ENCODE assay signal across 1 cellular context in the genomic region with DNA sequence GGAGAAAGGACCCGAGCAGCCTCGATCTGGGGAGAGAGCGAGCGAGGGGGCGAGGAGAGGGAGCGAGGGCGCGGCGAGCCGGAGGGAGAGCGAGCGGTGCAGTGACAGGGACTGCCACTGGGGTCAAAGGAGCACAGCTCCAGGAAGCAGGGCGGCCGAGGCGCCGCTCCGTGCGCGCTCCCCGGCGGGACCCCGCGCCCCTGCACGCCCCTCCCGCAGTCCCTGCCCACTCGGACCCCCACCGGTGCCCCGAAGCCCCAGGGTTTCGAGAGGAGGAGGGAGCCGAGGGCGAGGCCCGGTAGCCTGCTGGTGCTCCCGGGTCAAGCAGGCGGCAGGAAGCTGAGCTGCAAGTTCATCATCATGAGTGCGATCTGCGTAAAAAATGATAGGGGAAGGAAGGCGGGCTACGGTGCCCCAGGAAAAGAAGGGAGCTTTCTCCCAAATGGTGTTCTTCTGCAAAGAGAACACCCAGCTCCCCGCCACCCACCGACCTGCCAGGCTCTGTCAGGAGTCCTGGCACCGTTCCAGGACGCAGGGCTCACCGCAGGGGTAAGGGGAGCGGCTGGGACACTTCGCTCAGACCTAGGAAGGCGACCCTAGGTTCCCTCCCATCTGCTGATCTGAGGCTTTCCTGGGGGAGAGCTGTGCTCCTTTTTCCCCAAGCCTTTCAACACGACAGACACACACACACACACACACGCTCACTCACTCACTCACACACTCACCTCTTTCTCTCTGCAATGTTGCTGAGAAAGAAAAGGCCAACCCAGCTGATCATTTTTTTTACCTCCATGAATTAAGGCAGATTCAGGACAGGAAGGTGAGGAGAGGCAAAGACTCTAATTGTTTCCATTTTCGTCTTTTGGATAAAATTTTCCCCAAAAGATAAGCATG.
TF ChIP-seq lines count a peak whose summit lies in the region.

A gene with protein sequence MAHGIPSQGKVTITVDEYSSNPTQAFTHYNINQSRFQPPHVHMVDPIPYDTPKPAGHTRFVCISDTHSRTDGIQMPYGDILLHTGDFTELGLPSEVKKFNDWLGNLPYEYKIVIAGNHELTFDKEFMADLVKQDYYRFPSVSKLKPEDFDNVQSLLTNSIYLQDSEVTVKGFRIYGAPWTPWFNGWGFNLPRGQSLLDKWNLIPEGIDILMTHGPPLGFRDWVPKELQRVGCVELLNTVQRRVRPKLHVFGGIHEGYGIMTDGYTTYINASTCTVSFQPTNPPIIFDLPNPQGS (minus strand): TSS at position 103 of the 894 bp plus-strand sequence. CDS start 5,980 bp downstream, outside the sequence.

TF ChIP-seq in IMR-90, 13 proteins besides CTCF, POLR2A, EP300 and RAD21 (continued from another document):
- no peak for TF ChIP-seq FOS (IDR thresholded peaks at IDR 0.05; ENCODE audit: low read depth, low read length)
- no peak for TF ChIP-seq CEBPB (IDR thresholded peaks at IDR 0.05; ENCODE audit: low read depth, low read length)
- TF ChIP-seq MAZ (IDR thresholded peaks at IDR 0.05; ENCODE audit: borderline replicate concordance, low read depth, low read length), result no peak
- TF ChIP-seq MAFK (IDR thresholded peaks at IDR 0.05; ENCODE audit: low read depth, low read length), result no peak
- no peak for TF ChIP-seq NFE2L2 (IDR thresholded peaks at IDR 0.05; ENCODE audit: low read depth, low read length)
- TF ChIP-seq, protein P1, sequence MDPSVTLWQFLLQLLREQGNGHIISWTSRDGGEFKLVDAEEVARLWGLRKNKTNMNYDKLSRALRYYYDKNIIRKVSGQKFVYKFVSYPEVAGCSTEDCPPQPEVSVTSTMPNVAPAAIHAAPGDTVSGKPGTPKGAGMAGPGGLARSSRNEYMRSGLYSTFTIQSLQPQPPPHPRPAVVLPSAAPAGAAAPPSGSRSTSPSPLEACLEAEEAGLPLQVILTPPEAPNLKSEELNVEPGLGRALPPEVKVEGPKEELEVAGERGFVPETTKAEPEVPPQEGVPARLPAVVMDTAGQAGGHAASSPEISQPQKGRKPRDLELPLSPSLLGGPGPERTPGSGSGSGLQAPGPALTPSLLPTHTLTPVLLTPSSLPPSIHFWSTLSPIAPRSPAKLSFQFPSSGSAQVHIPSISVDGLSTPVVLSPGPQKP (IDR thresholded peaks at IDR 0.05; ENCODE audit: borderline replicate concordance, low read depth, low read length), result no peak
- no peak for TF ChIP-seq CHD1 (IDR thresholded peaks at IDR 0.05; ENCODE audit: low read depth, low read length)
- no peak for TF ChIP-seq SMC3 (IDR thresholded peaks at IDR 0.05; ENCODE audit: low read depth, low read length)
- TF ChIP-seq RCOR1 (IDR thresholded peaks at IDR 0.05; ENCODE audit: insufficient replicate concordance, low read length), result no peak
